Comparison of ENCODE assay signal across 8 cellular contexts in the genomic region with DNA sequence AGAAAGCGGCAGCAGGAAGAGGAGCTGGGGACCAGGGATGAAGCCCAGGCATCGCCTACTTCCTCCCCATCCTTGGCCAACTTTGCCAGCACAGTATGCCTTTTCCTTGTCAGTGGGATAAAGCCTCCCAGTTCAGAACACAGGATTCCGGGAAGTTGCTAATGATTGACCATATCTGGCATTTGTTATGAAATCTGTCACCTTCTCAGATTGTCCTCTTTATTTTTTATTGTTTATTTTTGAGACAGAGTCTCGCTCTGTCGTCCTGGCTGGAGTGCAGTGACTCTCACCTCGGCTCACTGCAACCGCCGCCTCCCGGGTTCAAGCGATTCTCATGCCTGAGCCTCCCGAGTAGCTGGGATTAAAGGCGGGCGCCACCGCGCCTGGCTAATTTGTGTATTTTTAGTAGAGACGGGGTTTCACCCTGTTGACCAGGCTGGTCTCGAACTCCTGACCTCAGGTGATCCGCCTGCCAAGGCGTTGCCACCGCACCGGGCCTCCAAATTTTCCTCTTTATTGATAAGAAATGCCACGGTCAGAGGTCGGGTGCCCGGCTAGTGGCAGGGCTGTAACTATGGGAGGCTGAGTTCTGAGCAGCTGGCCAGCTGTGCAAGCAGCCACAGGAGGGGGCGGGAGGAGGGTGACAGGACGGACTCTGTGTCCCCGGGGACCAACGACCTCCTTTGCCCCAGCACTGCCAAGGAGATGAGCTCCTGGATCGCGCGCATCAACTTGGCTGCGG. TPM values are rescaled to one million over a fixed set of nuclear protein-coding genes. Genes with fewer than 3 reads are reported as not detected.
DNase-seq lines count a peak whose midpoint lies in the region; ATAC-seq and TF ChIP-seq lines count a peak whose summit lies in the region.

No MANE protein-coding gene starts in this region.

- no peak for ATAC-seq in omental fat pad (ENCODE audit: low FRiP score)

- H3F3A ChIP-seq in neural cell (ENCODE audit: insufficient read depth, low read length, poor library complexity, severe bottlenecking): no peaks in the 10 kb centered on the region

- H3K79me2 ChIP-seq in neural cell (replicated peaks; ENCODE audit: insufficient read depth, low read length) (no peaks in the 10 kb centered on the region), Karpas-422 (ENCODE audit: low read length) (no peaks in the 10 kb centered on the region)

- H3K4me1 ChIP-seq in A673 (ENCODE audit: insufficient read depth, low read length, poor library complexity, severe bottlenecking): peaks cover 13% of the 10 kb centered on the region
- H3K4me1 ChIP-seq in HUES6 (ENCODE audit: control insufficient read depth, insufficient read depth, low read length): no peaks in the 10 kb centered on the region
- no peaks in the 10 kb centered on the region for H3K4me1 ChIP-seq in Karpas-422 (ENCODE audit: low read length)

- TF ChIP-seq EP300 in neural cell (conservative IDR thresholded peaks at IDR 0.05; ENCODE audit: poor library complexity, severe bottlenecking): no peak

- CTCF ChIA-PET in A673 (lab: Charles Lee): interaction anchor here (0.5 to 1.8 kb wide), 6 partner anchors 14 to 214 kb away, joined by 3 to 16 read pairs (median 4); no protein-coding TSS in a partner anchor

- intact Hi-C loops in A673 (cut with micrococcal nuclease; ENCODE audit: unreplicated experiment): loop anchor here (2.0 kb wide), 1 partner anchor 117 kb away; no protein-coding TSS in a partner anchor

- no TSS peak for BruUV-seq in A673 (replicated peaks; lab: Mats Ljungman, UMichigan)

- TF ChIP-seq CTCF in A673 (conservative IDR thresholded peaks at IDR 0.05; ENCODE audit: low read depth, low read length): no peak
- TF ChIP-seq CTCF in neural cell (IDR thresholded peaks at IDR 0.05; ENCODE audit: poor library complexity, severe bottlenecking): no peak
- no peak for TF ChIP-seq CTCF in omental fat pad (IDR thresholded peaks at IDR 0.05)

- TF ChIP-seq RAD21 in neural cell (conservative IDR thresholded peaks at IDR 0.05): no peak

- H2AFZ ChIP-seq in neural cell (ENCODE audit: low read depth, low read length): peak overlapping the region; percentile 83
- no peak overlapping the region for H2AFZ ChIP-seq in Karpas-422 (ENCODE audit: low read length)

- H3K9me2 ChIP-seq in neural cell (ENCODE audit: insufficient read depth, low read length) (no peaks in the 10 kb centered on the region), Karpas-422 (replicated peaks; ENCODE audit: insufficient read depth, low read length) (no peaks in the 10 kb centered on the region)

- H3K27me3 ChIP-seq in A673 (replicated peaks; ENCODE audit: insufficient read depth, low read depth, low read length, poor library complexity) (no peaks in the 10 kb centered on the region), HUES6 (ENCODE audit: control insufficient read depth, insufficient read depth, low read length) (peaks cover 26% of the 10 kb centered on the region), neural cell (ENCODE audit: insufficient read depth, low read depth, low read length) (peaks cover 4% of the 10 kb centered on the region), Karpas-422 (ENCODE audit: low read length) (no peaks in the 10 kb centered on the region)

- no peaks in the 10 kb centered on the region for H3K9me3 ChIP-seq in A673 (ENCODE audit: low read depth, low read length, poor library complexity, severe bottlenecking)
- no peaks in the 10 kb centered on the region for H3K9me3 ChIP-seq in HUES6 (ENCODE audit: control insufficient read depth, insufficient read depth, low read depth, low read length)
- no peaks in the 10 kb centered on the region for H3K9me3 ChIP-seq in neural cell (ENCODE audit: low read length)
- no peaks in the 10 kb centered on the region for H3K9me3 ChIP-seq in Karpas-422 (ENCODE audit: low read length)

- H4K20me1 ChIP-seq in neural cell (ENCODE audit: insufficient read depth) (no peaks in the 10 kb centered on the region), Karpas-422 (ENCODE audit: insufficient read depth, low read depth, low read length) (peaks cover 6% of the 10 kb centered on the region; the same call in 1 of the 2 replicates)

- H3K9ac ChIP-seq in HUES6 (ENCODE audit: low read length) (no peak overlapping the region), neural cell (ENCODE audit: low read length) (peak overlapping the region; percentile 70), Karpas-422 (ENCODE audit: low read length) (no peak overlapping the region)

- POLR2A ChIA-PET in A673 (lab: Charles Lee; ENCODE audit: low non-redundant PET): no interaction called here

- H3K36me3 ChIP-seq in A673 (ENCODE audit: insufficient read depth, low read length, poor library complexity, severe bottlenecking) (no peaks in the 10 kb centered on the region), HUES6 (ENCODE audit: control insufficient read depth, insufficient read depth, low read length) (no peaks in the 10 kb centered on the region), neural cell (ENCODE audit: insufficient read depth, low read length) (no peaks in the 10 kb centered on the region), Karpas-422 (ENCODE audit: insufficient read depth, low read length) (peaks cover 18% of the 10 kb centered on the region; the same call in 1 of the 2 replicates)

- H3K4me2 ChIP-seq in neural cell (ENCODE audit: low read length) (peak overlapping the region; percentile 48), Karpas-422 (ENCODE audit: low read depth, low read length, poor library complexity, severe bottlenecking) (no peak overlapping the region)

- H3K4me3 ChIP-seq in A673 (ENCODE audit: low read depth, low read length, poor library complexity, severe bottlenecking): peak overlapping the region; percentile 89
- H3K4me3 ChIP-seq in HUES6 (ENCODE audit: low read depth, low read length): peak overlapping the region; percentile 67
- H3K4me3 ChIP-seq in neural cell (ENCODE audit: low read length): peak overlapping the region; percentile 92
- no peak overlapping the region for H3K4me3 ChIP-seq in Karpas-422 (ENCODE audit: low read length)

- DNase-seq in A673 (ENCODE audit: low spot score) (no peak), epithelial cell of prostate (ENCODE audit: low read depth, low spot score) (no peak), Karpas-422 (no peak), NCI-H146 (lab: John Stamatoyannopoulos, UW) (no peak), inferior parietal cortex (ENCODE audit: extremely low spot score) (no peak), omental fat pad (ENCODE audit: low spot score) (no peak)

- H3K27ac ChIP-seq in A673 (ENCODE audit: low read depth, low read length, poor library complexity, severe bottlenecking): no peak overlapping the region
- H3K27ac ChIP-seq in HUES6 (ENCODE audit: low read depth, low read length): no peak overlapping the region
- H3K27ac ChIP-seq in epithelial cell of prostate: peak overlapping the region; percentile 88
- H3K27ac ChIP-seq in neural cell (ENCODE audit: low read length): no peak overlapping the region
- H3K27ac ChIP-seq in Karpas-422 (ENCODE audit: low read length): no peak overlapping the region

TF ChIP-seq in neural cell, 6 proteins besides CTCF, POLR2A, EP300 and RAD21:
- TF ChIP-seq SMC3 (conservative IDR thresholded peaks at IDR 0.05; ENCODE audit: poor library complexity) (no peak), POLR2AphosphoS5 (IDR thresholded peaks at IDR 0.05) (no peak), MXI1 (conservative IDR thresholded peaks at IDR 0.05; ENCODE audit: poor library complexity, severe bottlenecking) (no peak), TAF1 (IDR thresholded peaks at IDR 0.05; ENCODE audit: low read depth) (no peak), EZH2 (IDR thresholded peaks at IDR 0.05; ENCODE audit: borderline replicate concordance, insufficient read depth, low read length, poor library complexity, severe bottlenecking) (no peak)
- TF ChIP-seq, protein P1, sequence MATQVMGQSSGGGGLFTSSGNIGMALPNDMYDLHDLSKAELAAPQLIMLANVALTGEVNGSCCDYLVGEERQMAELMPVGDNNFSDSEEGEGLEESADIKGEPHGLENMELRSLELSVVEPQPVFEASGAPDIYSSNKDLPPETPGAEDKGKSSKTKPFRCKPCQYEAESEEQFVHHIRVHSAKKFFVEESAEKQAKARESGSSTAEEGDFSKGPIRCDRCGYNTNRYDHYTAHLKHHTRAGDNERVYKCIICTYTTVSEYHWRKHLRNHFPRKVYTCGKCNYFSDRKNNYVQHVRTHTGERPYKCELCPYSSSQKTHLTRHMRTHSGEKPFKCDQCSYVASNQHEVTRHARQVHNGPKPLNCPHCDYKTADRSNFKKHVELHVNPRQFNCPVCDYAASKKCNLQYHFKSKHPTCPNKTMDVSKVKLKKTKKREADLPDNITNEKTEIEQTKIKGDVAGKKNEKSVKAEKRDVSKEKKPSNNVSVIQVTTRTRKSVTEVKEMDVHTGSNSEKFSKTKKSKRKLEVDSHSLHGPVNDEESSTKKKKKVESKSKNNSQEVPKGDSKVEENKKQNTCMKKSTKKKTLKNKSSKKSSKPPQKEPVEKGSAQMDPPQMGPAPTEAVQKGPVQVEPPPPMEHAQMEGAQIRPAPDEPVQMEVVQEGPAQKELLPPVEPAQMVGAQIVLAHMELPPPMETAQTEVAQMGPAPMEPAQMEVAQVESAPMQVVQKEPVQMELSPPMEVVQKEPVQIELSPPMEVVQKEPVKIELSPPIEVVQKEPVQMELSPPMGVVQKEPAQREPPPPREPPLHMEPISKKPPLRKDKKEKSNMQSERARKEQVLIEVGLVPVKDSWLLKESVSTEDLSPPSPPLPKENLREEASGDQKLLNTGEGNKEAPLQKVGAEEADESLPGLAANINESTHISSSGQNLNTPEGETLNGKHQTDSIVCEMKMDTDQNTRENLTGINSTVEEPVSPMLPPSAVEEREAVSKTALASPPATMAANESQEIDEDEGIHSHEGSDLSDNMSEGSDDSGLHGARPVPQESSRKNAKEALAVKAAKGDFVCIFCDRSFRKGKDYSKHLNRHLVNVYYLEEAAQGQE (IDR thresholded peaks at IDR 0.05; ENCODE audit: borderline replicate concordance): no peak

RNA-seq across cellular contexts. Expression of gene PSD4, which starts 24.4 kb away (rescaled TPM):
- total RNA-seq in A673 (2021) (0.60 and 1.8 TPM in 2 replicates), omental fat pad (10 to 100 TPM in 3 of 4 donors, 1 to 10 TPM in 1; 6.3 to 27.6 (median 13.1) TPM)
- polyA plus RNA-seq in neural cell: 0.30 and 0.67 TPM in 2 replicates
- 0.81 and 0.97 TPM in 2 replicates for polyA minus RNA-seq in neural cell
- total RNA-seq in Karpas-422 (2014; rRNA removed; shearing (Covaris generic); ENCODE audit: low replicate concordance): 43.3 and 85.3 TPM in 2 replicates
